In the genomic region with DNA sequence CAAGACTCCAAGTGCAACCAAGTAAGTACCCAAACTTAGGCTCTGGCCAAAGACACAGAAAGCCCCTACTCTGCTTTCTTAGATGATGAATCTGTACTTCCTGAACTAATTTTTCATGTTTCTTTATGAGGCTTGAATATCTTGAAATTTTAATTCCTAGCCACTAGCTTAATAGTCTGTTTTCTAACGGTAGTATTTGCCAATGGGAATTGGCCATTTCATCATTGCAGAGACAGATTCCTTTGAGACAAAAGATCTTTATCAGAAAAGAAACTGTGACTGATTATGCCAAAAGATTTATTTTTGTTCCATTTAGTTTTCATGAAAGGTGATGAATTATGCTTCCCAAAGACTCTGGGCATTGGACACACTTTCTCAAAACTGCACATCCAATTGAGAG, we compare ENCODE assay signal across 2 cellular contexts.
TF ChIP-seq lines count a peak whose summit lies in the region.

No MANE protein-coding gene starts in this region.

TF ChIP-seq in SK-N-SH, 30 proteins besides CTCF, POLR2A, EP300 and RAD21 (continued from another document):
- TF ChIP-seq, protein P1, sequence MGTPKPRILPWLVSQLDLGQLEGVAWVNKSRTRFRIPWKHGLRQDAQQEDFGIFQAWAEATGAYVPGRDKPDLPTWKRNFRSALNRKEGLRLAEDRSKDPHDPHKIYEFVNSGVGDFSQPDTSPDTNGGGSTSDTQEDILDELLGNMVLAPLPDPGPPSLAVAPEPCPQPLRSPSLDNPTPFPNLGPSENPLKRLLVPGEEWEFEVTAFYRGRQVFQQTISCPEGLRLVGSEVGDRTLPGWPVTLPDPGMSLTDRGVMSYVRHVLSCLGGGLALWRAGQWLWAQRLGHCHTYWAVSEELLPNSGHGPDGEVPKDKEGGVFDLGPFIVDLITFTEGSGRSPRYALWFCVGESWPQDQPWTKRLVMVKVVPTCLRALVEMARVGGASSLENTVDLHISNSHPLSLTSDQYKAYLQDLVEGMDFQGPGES (IDR thresholded peaks at IDR 0.05; ENCODE audit: low read depth, low read length), result no peak
- 0 out of 2 replicates have a peak, but pooled peaks have one; percentile 12 for TF ChIP-seq JUND (IDR thresholded peaks at IDR 0.05)
- TF ChIP-seq PBX3 (IDR thresholded peaks at IDR 0.05), result peak; percentile 39; the same call in 1 of the 2 replicates

TF ChIP-seq in SK-N-SH treated with all-trans-retinoic acid at 6 μM for 48 hours, 23 proteins besides CTCF, POLR2A, EP300 and RAD21 (continued from another document):
- no peak for TF ChIP-seq CSRNP3 (CRISPR knock-in tag; IDR thresholded peaks at IDR 0.05)
- TF ChIP-seq, protein P2, sequence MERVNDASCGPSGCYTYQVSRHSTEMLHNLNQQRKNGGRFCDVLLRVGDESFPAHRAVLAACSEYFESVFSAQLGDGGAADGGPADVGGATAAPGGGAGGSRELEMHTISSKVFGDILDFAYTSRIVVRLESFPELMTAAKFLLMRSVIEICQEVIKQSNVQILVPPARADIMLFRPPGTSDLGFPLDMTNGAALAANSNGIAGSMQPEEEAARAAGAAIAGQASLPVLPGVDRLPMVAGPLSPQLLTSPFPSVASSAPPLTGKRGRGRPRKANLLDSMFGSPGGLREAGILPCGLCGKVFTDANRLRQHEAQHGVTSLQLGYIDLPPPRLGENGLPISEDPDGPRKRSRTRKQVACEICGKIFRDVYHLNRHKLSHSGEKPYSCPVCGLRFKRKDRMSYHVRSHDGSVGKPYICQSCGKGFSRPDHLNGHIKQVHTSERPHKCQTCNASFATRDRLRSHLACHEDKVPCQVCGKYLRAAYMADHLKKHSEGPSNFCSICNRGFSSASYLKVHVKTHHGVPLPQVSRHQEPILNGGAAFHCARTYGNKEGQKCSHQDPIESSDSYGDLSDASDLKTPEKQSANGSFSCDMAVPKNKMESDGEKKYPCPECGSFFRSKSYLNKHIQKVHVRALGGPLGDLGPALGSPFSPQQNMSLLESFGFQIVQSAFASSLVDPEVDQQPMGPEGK (CRISPR knock-in tag; IDR thresholded peaks at IDR 0.05; ENCODE audit: borderline replicate concordance), result no peak
- no peak for TF ChIP-seq ZC3H10 (CRISPR knock-in tag; IDR thresholded peaks at IDR 0.05)
- no peak for TF ChIP-seq TCF4 (CRISPR knock-in tag; IDR thresholded peaks at IDR 0.05; ENCODE audit: borderline replicate concordance)
- TF ChIP-seq ARNTL (CRISPR knock-in tag; IDR thresholded peaks at IDR 0.05; ENCODE audit: borderline replicate concordance, low read depth), result no peak
- TF ChIP-seq ZNF8 (CRISPR knock-in tag; IDR thresholded peaks at IDR 0.05), result no peak
- no peak for TF ChIP-seq TSHZ2 (CRISPR knock-in tag; IDR thresholded peaks at IDR 0.05)
- no peak for TF ChIP-seq ZNF565 (CRISPR knock-in tag; conservative IDR thresholded peaks at IDR 0.05; ENCODE audit: low read depth)
- TF ChIP-seq, protein P3, sequence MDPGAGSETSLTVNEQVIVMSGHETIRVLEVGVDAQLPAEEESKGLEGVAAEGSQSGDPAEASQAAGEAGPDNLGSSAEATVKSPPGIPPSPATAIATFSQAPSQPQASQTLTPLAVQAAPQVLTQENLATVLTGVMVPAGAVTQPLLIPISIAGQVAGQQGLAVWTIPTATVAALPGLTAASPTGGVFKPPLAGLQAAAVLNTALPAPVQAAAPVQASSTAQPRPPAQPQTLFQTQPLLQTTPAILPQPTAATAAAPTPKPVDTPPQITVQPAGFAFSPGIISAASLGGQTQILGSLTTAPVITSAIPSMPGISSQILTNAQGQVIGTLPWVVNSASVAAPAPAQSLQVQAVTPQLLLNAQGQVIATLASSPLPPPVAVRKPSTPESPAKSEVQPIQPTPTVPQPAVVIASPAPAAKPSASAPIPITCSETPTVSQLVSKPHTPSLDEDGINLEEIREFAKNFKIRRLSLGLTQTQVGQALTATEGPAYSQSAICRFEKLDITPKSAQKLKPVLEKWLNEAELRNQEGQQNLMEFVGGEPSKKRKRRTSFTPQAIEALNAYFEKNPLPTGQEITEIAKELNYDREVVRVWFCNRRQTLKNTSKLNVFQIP (CRISPR knock-in tag; IDR thresholded peaks at IDR 0.05; ENCODE audit: borderline replicate concordance, low read depth), result no peak
- TF ChIP-seq ESRRG (CRISPR knock-in tag; IDR thresholded peaks at IDR 0.05), result no peak
- TF ChIP-seq ZNF70 (CRISPR knock-in tag; IDR thresholded peaks at IDR 0.05), result no peak
- TF ChIP-seq CSDC2 (CRISPR knock-in tag; IDR thresholded peaks at IDR 0.05), result no peak
- no peak for TF ChIP-seq BACH2 (CRISPR knock-in tag; IDR thresholded peaks at IDR 0.05; ENCODE audit: borderline replicate concordance)
- no peak for TF ChIP-seq ZFP30 (CRISPR knock-in tag; IDR thresholded peaks at IDR 0.05)
- TF ChIP-seq GLIS3 (CRISPR knock-in tag; IDR thresholded peaks at IDR 0.05), result no peak
- TF ChIP-seq ISL1 (CRISPR knock-in tag; IDR thresholded peaks at IDR 0.05), result no peak
- TF ChIP-seq CREB5 (CRISPR knock-in tag; IDR thresholded peaks at IDR 0.05; ENCODE audit: low read depth), result no peak
